In genomic region chr12:84455598-84455997, GRCh38 we compare ENCODE assay signal across 1 cellular context.
TF ChIP-seq lines count a peak whose summit lies in the region.

No MANE protein-coding gene starts in this region.

TF ChIP-seq in SK-N-SH, 30 proteins besides CTCF, POLR2A, EP300 and RAD21 (continued from another document):
- TF ChIP-seq REST (IDR thresholded peaks at IDR 0.05; ENCODE audit: low read depth, low read length) = no peak
